35 cellular contexts compared by ENCODE assay signal in genomic region chr10:58723977-58724376, GRCh38.
A peak's percentile ranks its signal among the peaks of the same experiment; 100 is the strongest.
DNase-seq lines count a peak whose midpoint lies in the region; ATAC-seq, FAIRE-seq and TF ChIP-seq lines count a peak whose summit lies in the region.
"Had no signal": no experiment of that assay in that cellular context is flagged by ENCODE, and none has a peak within 500 bp of the region (broad histone marks: within the 10 kb centered on the region; RNA-seq: fewer than 3 reads in every experiment).

No MANE protein-coding gene starts in this region.

- H3K36me3 Mint-ChIP-seq in activated CD4-positive, alpha-beta memory T cell treated with anti-CD3 and anti-CD28 coated beads for 36 hours, result no peaks in the 10 kb centered on the region
- H3K36me3 Mint-ChIP-seq: stimulated activated effector memory CD8-positive, alpha-beta T cell treated with anti-CD3 and anti-CD28 coated beads, Interleukin-12 subunit alpha, Interleukin-12 subunit beta, amount 100 ng/mL, for 72 hours had no signal

- DNase-seq in AG10803 (ENCODE audit: low read depth) (peak; percentile 78), H54 (ENCODE audit: insufficient read length, low spot score) (no peak), cardiac fibroblast (ENCODE audit: low read depth in 2 of 2) (peak; percentile 35 to 75), iris pigment epithelial cell (ENCODE audit: low read depth) (peak; percentile 40), posterior cingulate gyrus (no peak)
- DNase-seq in activated CD4-positive, alpha-beta memory T cell treated with anti-CD3 and anti-CD28 coated beads for 36 hours, result no peak
- DNase-seq: activated CD4-positive, alpha-beta T cell treated with anti-CD3 and anti-CD28 coated beads, Interleukin-2, amount 50 U/mL, for 1 hour; activated naive CD4-positive, alpha-beta T cell; activated T-cell treated with anti-CD3 and anti-CD28 coated beads, Interleukin-2, amount 50 U/mL, for 72 hours; brain microvascular endothelial cell; Calu3; colonic mucosa; DMS79 treated with DMSO at 0.1 percent for 48 hours; effector memory CD8-positive, alpha-beta T cell; HFFc6; lower lobe of right lung; mucosa of descending colon; NCI-H146; NCI-H2107; NCI-H446; ovary; PC-9; right cardiac atrium; SHP77; stimulated activated CD4-positive, alpha-beta T cell treated with anti-CD3 and anti-CD28 coated beads, Interleukin-12 subunit alpha, Interleukin-12 subunit beta, amount 100 ng/mL, for 4 hours; stimulated activated CD4-positive, alpha-beta T cell treated with anti-CD3 and anti-CD28 coated beads, Interleukin-4, amount 100 ng/mL, for 24 hours; substantia nigra; upper lobe of left lung; WERI-Rb-1 had no signal

- no peaks in the 10 kb centered on the region for H3K4me1 Mint-ChIP-seq in activated CD4-positive, alpha-beta memory T cell treated with anti-CD3 and anti-CD28 coated beads for 36 hours (ENCODE audit: low read depth)

- H3K27me3 Mint-ChIP-seq in activated CD4-positive, alpha-beta memory T cell treated with anti-CD3 and anti-CD28 coated beads for 36 hours, result no peaks in the 10 kb centered on the region
- H3K27me3 Mint-ChIP-seq: effector memory CD8-positive, alpha-beta T cell had no signal

- no peak for ATAC-seq in GM18498 (IDR thresholded peaks at IDR 0.05; ENCODE audit: unreplicated experiment)
- ATAC-seq: activated T-cell treated with anti-CD3 and anti-CD28 coated beads, Interleukin-2, amount 50 U/mL, for 72 hours; effector memory CD8-positive, alpha-beta T cell; esophagus mucosa; mucosa of descending colon; right cardiac atrium; stimulated activated effector memory CD8-positive, alpha-beta T cell treated with anti-CD3 and anti-CD28 coated beads, Interleukin-12 subunit alpha, Interleukin-12 subunit beta, amount 100 ng/mL, for 72 hours had no signal

- no peaks in the 10 kb centered on the region for H3K9me3 Mint-ChIP-seq in activated CD4-positive, alpha-beta memory T cell treated with anti-CD3 and anti-CD28 coated beads for 36 hours
- H3K9me3 Mint-ChIP-seq: activated T-cell treated with anti-CD3 and anti-CD28 coated beads, Interleukin-2, amount 50 U/mL, for 72 hours; nephron; stimulated activated effector memory CD8-positive, alpha-beta T cell treated with anti-CD3 and anti-CD28 coated beads, Interleukin-12 subunit alpha, Interleukin-12 subunit beta, amount 100 ng/mL, for 72 hours had no signal

- no peak for TF ChIP-seq POLR2A in H54 (IDR thresholded peaks at IDR 0.05; ENCODE audit: low read depth, low read length)

- intact Hi-C loops in activated CD4-positive, alpha-beta memory T cell treated with anti-CD3 and anti-CD28 coated beads for 36 hours (cut with micrococcal nuclease), result no loop called here
- intact Hi-C loops in posterior cingulate gyrus (cut with DNase I), result no loop called here

- H3K4me3 ChIP-seq in AG10803 (ENCODE audit: low read length), result no peak overlapping the region
- H3K4me3 ChIP-seq in cardiac fibroblast (replicated peaks in 1 of 2; ENCODE audit: low read depth in 2 of 2, low read length in 2 of 2), result no peak overlapping the region
- H3K4me3 ChIP-seq: colonic mucosa, lower lobe of right lung, mucosa of descending colon, ovary, PC-9, upper lobe of left lung had no signal

- no peak overlapping the region for H3K27ac Mint-ChIP-seq in activated CD4-positive, alpha-beta memory T cell treated with anti-CD3 and anti-CD28 coated beads for 36 hours
- H3K27ac Mint-ChIP-seq: activated T-cell treated with anti-CD3 and anti-CD28 coated beads, Interleukin-2, amount 50 U/mL, for 72 hours; effector memory CD8-positive, alpha-beta T cell; stimulated activated effector memory CD8-positive, alpha-beta T cell treated with anti-CD3 and anti-CD28 coated beads, Interleukin-12 subunit alpha, Interleukin-12 subunit beta, amount 100 ng/mL, for 72 hours had no signal

- POLR2A ChIA-PET in activated CD4-positive, alpha-beta memory T cell treated with anti-CD3 and anti-CD28 coated beads for 36 hours (lab: Charles Lee), result no interaction called here

- TF ChIP-seq CTCF in AG10803 (conservative IDR thresholded peaks at IDR 0.05; ENCODE audit: low read length) (no peak), cardiac fibroblast (IDR thresholded peaks at IDR 0.05; ENCODE audit: low read depth, low read length) (no peak)

- H3K4me3 Mint-ChIP-seq in activated CD4-positive, alpha-beta memory T cell treated with anti-CD3 and anti-CD28 coated beads for 36 hours, result no peak overlapping the region
- H3K4me3 Mint-ChIP-seq: activated T-cell treated with anti-CD3 and anti-CD28 coated beads, Interleukin-2, amount 50 U/mL, for 72 hours; effector memory CD8-positive, alpha-beta T cell; HFFc6; nephron; stimulated activated effector memory CD8-positive, alpha-beta T cell treated with anti-CD3 and anti-CD28 coated beads, Interleukin-12 subunit alpha, Interleukin-12 subunit beta, amount 100 ng/mL, for 72 hours had no signal

- peak; percentile 68 for FAIRE-seq in H54 (lab: Jason Lieb, UNC)
- FAIRE-seq: GM18507, keratinocyte had no signal

- CTCF ChIA-PET in activated CD4-positive, alpha-beta memory T cell treated with anti-CD3 and anti-CD28 coated beads for 36 hours (lab: Charles Lee), result no interaction called here

Comparison
In these comparisons a context has a peak if more than half of its experiments do, and no peak if none do; other contexts are left out.
1. DNase-seq: peak in AG10803 (single experiment), cardiac fibroblast (2 of 2) and iris pigment epithelial cell (single experiment); none in H54 (single experiment), activated CD4-positive, alpha-beta memory T cell treated with anti-CD3 and anti-CD28 coated beads for 36 hours (single experiment) and posterior cingulate gyrus (0 of 10).